ENCODE assay signal across 8 cellular contexts in the genomic region with DNA sequence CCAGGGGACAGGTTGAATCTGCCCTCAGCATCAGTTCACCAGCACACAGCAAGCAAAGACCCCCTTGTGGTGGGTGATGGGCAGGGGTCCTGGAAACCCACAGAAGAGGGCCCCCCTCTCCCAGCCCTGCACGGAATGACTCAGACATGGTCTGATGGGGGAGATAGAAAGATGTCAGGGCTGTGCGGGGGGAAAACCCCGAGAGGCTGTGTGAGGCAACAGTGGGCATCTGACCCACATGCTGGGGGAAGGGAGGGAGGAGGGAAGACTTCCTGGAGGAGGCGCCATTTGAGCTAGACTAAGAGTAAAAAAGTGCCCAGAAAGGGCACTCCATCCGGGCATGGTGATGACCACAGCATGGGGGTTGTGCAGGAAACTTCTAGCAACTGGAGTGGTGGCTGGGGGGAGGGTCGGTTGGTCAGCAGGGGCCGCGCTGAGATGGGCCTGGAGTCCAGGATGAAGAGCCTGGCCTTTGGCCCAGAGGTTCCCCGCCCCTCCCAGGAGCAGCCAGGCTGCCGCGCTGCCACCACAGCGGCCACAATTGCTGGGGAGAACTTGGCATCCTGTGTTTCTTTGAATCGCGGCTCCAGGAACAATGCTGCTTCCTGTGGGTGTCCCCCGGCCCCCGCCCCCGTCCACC. TPM values are rescaled to one million over a fixed set of nuclear protein-coding genes. Genes with fewer than 3 reads are reported as not detected.
A peak's percentile ranks its signal among the peaks of the same experiment; 100 is the strongest.
DNase-seq lines count a peak whose midpoint lies in the region; ATAC-seq and TF ChIP-seq lines count a peak whose summit lies in the region.

No MANE protein-coding gene starts in this region.

- no peak for TF ChIP-seq CTCF in heart right ventricle (IDR thresholded peaks at IDR 0.05)

- H3K4me3 ChIP-seq in heart right ventricle = peak overlapping the region; percentile 33 to 82 (median 66)
- H3K4me3 ChIP-seq in skin epidermis = peak overlapping the region; percentile 40 to 83 (median 62)

- peaks cover 0 to 7% of the 10 kb centered on the region in 2 donors for H3K36me3 Mint-ChIP-seq in activated T-cell treated with anti-CD3 and anti-CD28 coated beads, Interleukin-2, amount 50 U/mL, for 72 hours (ENCODE audit: insufficient read depth in 2 of 2)

- H3K4me3 Mint-ChIP-seq in activated T-cell treated with anti-CD3 and anti-CD28 coated beads, Interleukin-2, amount 50 U/mL, for 72 hours = peak overlapping the region; percentile 96 to 98

- H3K4me1 Mint-ChIP-seq in activated T-cell treated with anti-CD3 and anti-CD28 coated beads, Interleukin-2, amount 50 U/mL, for 72 hours (ENCODE audit: low read depth) = peaks cover 46% of the 10 kb centered on the region

- H3K27ac Mint-ChIP-seq in activated T-cell treated with anti-CD3 and anti-CD28 coated beads, Interleukin-2, amount 50 U/mL, for 72 hours = peak overlapping the region; percentile 80

- H3K27me3 Mint-ChIP-seq in activated T-cell treated with anti-CD3 and anti-CD28 coated beads, Interleukin-2, amount 50 U/mL, for 72 hours (ENCODE audit: low read depth) = no peaks in the 10 kb centered on the region

- H3K9me3 ChIP-seq in heart right ventricle = no peaks in the 10 kb centered on the region

- no peaks in the 10 kb centered on the region for H3K9me3 Mint-ChIP-seq in activated T-cell treated with anti-CD3 and anti-CD28 coated beads, Interleukin-2, amount 50 U/mL, for 72 hours

- intact Hi-C loops in heart right ventricle (cut with DNase I) = loop anchor here in 4 of 10 donors (5.0 kb wide), 4 partner anchors 35 to 50 kb away; a partner anchor contains a TSS

- peaks cover 27 to 91% (median 61%) of the 10 kb centered on the region in 9 donors for H3K4me1 ChIP-seq in heart right ventricle

- WGBS in heart right ventricle, 2 donors = 32% methylated on average over 17 of the region's 17 CpGs

- ATAC-seq in activated T-cell treated with anti-CD3 and anti-CD28 coated beads, Interleukin-2, amount 50 U/mL, for 72 hours (replicated peaks in 1 of 2) = peak; percentile 51 to 54
- ATAC-seq in heart right ventricle = peak in 5 of 8 donors; percentile 1 to 36 (median 15)

- peak; percentile 76 for DNase-seq in CMK (ENCODE audit: low read depth)
- DNase-seq in NCI-H2196 (lab: John Stamatoyannopoulos, UW; ENCODE audit: unreplicated experiment) = peak; percentile 54
- DNase-seq in activated T-cell treated with anti-CD3 and anti-CD28 coated beads, Interleukin-2, amount 50 U/mL, for 72 hours = peak; percentile 72 to 84
- DNase-seq in heart right ventricle = peak; percentile 56 to 62
- DNase-seq in NCI-H2171 treated with DMSO at 0.1 percent for 48 hours (lab: John Stamatoyannopoulos, UW) = no peak
- no peak for DNase-seq in kidney glomerular epithelial cell (lab: John Stamatoyannopoulos, UW)
- no peak for DNase-seq in NCI-H1105 (lab: John Stamatoyannopoulos, UW)

- H3K27ac ChIP-seq in heart right ventricle (peak overlapping the region in 9 of 10 donors; percentile 43 to 91 (median 81)), skin epidermis (peak overlapping the region in 20 of 21 experiments; percentile 58 to 94 (median 76))

- peaks cover 0 to 25% (median 4%) of the 10 kb centered on the region in 9 donors for H3K36me3 ChIP-seq in heart right ventricle

- H3K27me3 ChIP-seq in heart right ventricle = peaks cover 0 to 33% (median 6%) of the 10 kb centered on the region in 7 donors

RNA-seq across cellular contexts. Expression of a gene that starts 2.5 kb away (rescaled TPM):
- 10 to 100 TPM; 23.0 to 30.0 TPM for total RNA-seq in activated T-cell treated with anti-CD3 and anti-CD28 coated beads, Interleukin-2, amount 50 U/mL, for 72 hours
- total RNA-seq in heart right ventricle = 10 to 100 TPM in 4 of 10 donors, 1 to 10 TPM in 6; 2.4 to 11.8 (median 9.0) TPM
- polyA plus RNA-seq in heart right ventricle = 10 to 100 TPM in 1 of 2 donors, 1 to 10 TPM in 1; 7.2 to 10.8 TPM

RNA-seq across cellular contexts. Expression of a gene that starts 33.3 kb away (rescaled TPM):
- 10 to 100 TPM; 28.0 to 35.2 TPM for total RNA-seq in activated T-cell treated with anti-CD3 and anti-CD28 coated beads, Interleukin-2, amount 50 U/mL, for 72 hours
- total RNA-seq in heart right ventricle = 10 to 100 TPM; 10.6 to 18.2 (median 12.8) TPM
- 10 to 100 TPM; 16.8 to 22.8 TPM for polyA plus RNA-seq in heart right ventricle

RNA-seq across cellular contexts. Expression of a gene that starts 36.7 kb away (rescaled TPM):
- 10 to 100 TPM; 11.8 to 12.2 TPM for total RNA-seq in activated T-cell treated with anti-CD3 and anti-CD28 coated beads, Interleukin-2, amount 50 U/mL, for 72 hours
- total RNA-seq in heart right ventricle = 10 to 100 TPM in 4 of 10 donors, 1 to 10 TPM in 6; 7.8 to 13.8 (median 9.4) TPM
- polyA plus RNA-seq in heart right ventricle = 1 to 10 TPM; 4.2 to 5.0 TPM

RNA-seq across cellular contexts. Expression of a gene that starts 45.9 kb away (rescaled TPM):
- not detected for total RNA-seq in activated T-cell treated with anti-CD3 and anti-CD28 coated beads, Interleukin-2, amount 50 U/mL, for 72 hours
- not detected for total RNA-seq in heart right ventricle
- not detected for polyA plus RNA-seq in heart right ventricle

Comparison
In these comparisons a context has a peak if more than half of its experiments do, and no peak if none do; other contexts are left out.
1. DNase-seq: peak in CMK (single experiment), NCI-H2196 (single experiment), activated T-cell treated with anti-CD3 and anti-CD28 coated beads, Interleukin-2, amount 50 U/mL, for 72 hours (2 of 2) and heart right ventricle (2 of 2); none in NCI-H2171 treated with DMSO at 0.1 percent for 48 hours (single experiment), kidney glomerular epithelial cell (single experiment) and NCI-H1105 (single experiment).